In genomic region chr17:45394913-45395568, GRCh38 we compare ENCODE assay signal across 1 cellular context.
TF ChIP-seq lines count a peak whose summit lies in the region.

No MANE protein-coding gene starts in this region.

TF ChIP-seq in K562, 482 proteins besides CTCF, POLR2A, EP300 and RAD21 (continued from another document and continues in another):
- TF ChIP-seq CHD7 (IDR thresholded peaks at IDR 0.05; ENCODE audit: low read depth, low read length) (no peak), KLF16 (IDR thresholded peaks at IDR 0.05) (no peak), ZNF436 (CRISPR knock-in tag; IDR thresholded peaks at IDR 0.05) (no peak), ZBTB40 (IDR thresholded peaks at IDR 0.05) (peak; percentile 50; the same call in 1 of the 2 replicates), ZBTB40 (CRISPR knock-in tag; IDR thresholded peaks at IDR 0.05) (no peak), CEBPZ (IDR thresholded peaks at IDR 0.05; ENCODE audit: borderline replicate concordance, low read depth, low read length) (no peak), ZKSCAN1 (IDR thresholded peaks at IDR 0.05; ENCODE audit: low read depth, low read length) (peak; percentile 99), ZC3H8 (IDR thresholded peaks at IDR 0.05) (no peak), U2AF2 (optimal IDR thresholded peaks at IDR 0.05; ENCODE audit: low read depth, low read length) (no peak), ZFP91 (CRISPR knock-in tag; IDR thresholded peaks at IDR 0.05) (no peak), ESRRB (CRISPR knock-in tag; IDR thresholded peaks at IDR 0.05; ENCODE audit: borderline replicate concordance) (no peak), MYNN (IDR thresholded peaks at IDR 0.05) (0 out of 2 replicates have a peak, but pooled peaks have one; percentile 38), MYNN (CRISPR knock-in tag; IDR thresholded peaks at IDR 0.05) (no peak), ZNF395 (CRISPR knock-in tag; IDR thresholded peaks at IDR 0.05) (no peak), TAF7 (tag; IDR thresholded peaks at IDR 0.05) (no peak), KAT8 (IDR thresholded peaks at IDR 0.05; ENCODE audit: low read depth) (no peak), THRA (IDR thresholded peaks at IDR 0.05) (no peak), CC2D1A (IDR thresholded peaks at IDR 0.05) (peak; percentile 53; the same call in 1 of the 2 replicates), EHMT2 (IDR thresholded peaks at IDR 0.05) (peak; percentile 57; the same call in 1 of the 2 replicates), JUNB (CRISPR knock-in tag; conservative IDR thresholded peaks at IDR 0.05) (no peak), FIP1L1 (IDR thresholded peaks at IDR 0.05; ENCODE audit: low read depth, low read length, poor library complexity, severe bottlenecking) (peak; percentile 53), NR2F6 (CRISPR knock-in tag; IDR thresholded peaks at IDR 0.05) (no peak), TAL1 (IDR thresholded peaks at IDR 0.05) (peak; percentile 69), SRSF7 (optimal IDR thresholded peaks at IDR 0.05; ENCODE audit: low read depth, low read length) (no peak), ZNF77 (CRISPR knock-in tag; IDR thresholded peaks at IDR 0.05) (no peak), ZNF431 (CRISPR knock-in tag; IDR thresholded peaks at IDR 0.05) (no peak), MTA3 (IDR thresholded peaks at IDR 0.05; ENCODE audit: borderline replicate concordance) (no peak)
